ENCODE assay signal across 19 cellular contexts in the genomic region with DNA sequence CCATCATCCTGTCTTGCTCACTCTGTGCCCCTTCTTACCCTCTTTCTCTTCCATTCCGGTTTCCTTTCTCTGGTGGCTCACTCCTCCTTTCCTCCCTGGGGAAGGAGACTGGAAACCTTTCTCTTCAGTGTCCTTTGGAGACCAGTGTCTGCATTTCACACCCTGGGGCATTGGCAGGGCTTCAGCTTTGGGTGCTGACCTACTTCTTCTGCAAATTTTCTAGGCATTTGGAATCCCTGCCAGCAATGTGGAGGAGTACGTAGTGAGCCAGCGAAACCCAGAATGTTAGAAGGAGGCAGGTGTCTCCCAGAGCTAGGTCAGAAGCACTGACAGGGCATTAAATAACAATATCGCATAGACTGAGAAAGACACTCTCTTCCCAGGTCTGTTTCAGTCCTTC.
DNase-seq lines count a peak whose midpoint lies in the region; ATAC-seq and TF ChIP-seq lines count a peak whose summit lies in the region.
"Had no signal": no experiment of that assay in that cellular context is flagged by ENCODE, and none has a peak within 500 bp of the region (broad histone marks: within the 10 kb centered on the region; RNA-seq: fewer than 3 reads in every experiment).

No MANE protein-coding gene starts in this region.

- no peak overlapping the region for H3K27ac Mint-ChIP-seq in neural progenitor cell
- H3K27ac Mint-ChIP-seq in GM23338, result no peak overlapping the region
- H3K27ac Mint-ChIP-seq: CD4-positive, CD25-positive, alpha-beta regulatory T cell had no signal

- H3K36me3 Mint-ChIP-seq in neural progenitor cell (no peaks in the 10 kb centered on the region), GM23338 (ENCODE audit: low read depth) (peaks cover 3% of the 10 kb centered on the region; the same call in 1 of the 3 replicates)
- H3K36me3 Mint-ChIP-seq: CD4-positive, CD25-positive, alpha-beta regulatory T cell; CD8-positive, alpha-beta memory T cell had no signal

- TF ChIP-seq CTCF in neural progenitor cell (IDR thresholded peaks at IDR 0.05) (no peak), GM23338 (conservative IDR thresholded peaks at IDR 0.05; ENCODE audit: low read depth in 2 of 2) (no peak)

- H3K4me1 ChIP-seq in neural progenitor cell, result peaks cover 6% of the 10 kb centered on the region
- no peaks in the 10 kb centered on the region for H3K4me1 ChIP-seq in GM23338 (ENCODE audit: insufficient read depth)
- H3K4me1 ChIP-seq: BE2C had no signal

- H3K4me2 ChIP-seq in neural progenitor cell, result no peak overlapping the region
- no peak overlapping the region for H3K4me2 ChIP-seq in GM23338

- H3K27me3 Mint-ChIP-seq in neural progenitor cell (ENCODE audit: insufficient read depth, low read depth) (peaks cover 5% of the 10 kb centered on the region), GM23338 (ENCODE audit: insufficient read depth, low read depth, poor library complexity) (no peaks in the 10 kb centered on the region)

- H3F3A ChIP-seq in neural progenitor cell (ENCODE audit: low read depth) (no peaks in the 10 kb centered on the region), GM23338 (replicated peaks; ENCODE audit: low read depth) (no peaks in the 10 kb centered on the region)

- DNase-seq in cerebellum (ENCODE audit: low spot score), result peak; percentile 46
- no peak for DNase-seq in neural progenitor cell (ENCODE audit: low spot score)
- peak; percentile 38 for DNase-seq in retina
- DNase-seq in HuH-7 (ENCODE audit: low spot score), result no peak
- no peak for DNase-seq in DMS114 treated with DMSO at 0.1 percent for 48 hours (lab: John Stamatoyannopoulos, UW; ENCODE audit: unreplicated experiment)
- DNase-seq in GM23338 (ENCODE audit: low spot score), result no peak
- DNase-seq: ACHN; BE2C; CD4-positive, CD25-positive, alpha-beta regulatory T cell; CD8-positive, alpha-beta memory T cell; COR-L47; DMS 273 treated with DMSO at 0.1 percent for 48 hours; DMS79; GF-D8; GM23248; HCEC 1CT; KG1 had no signal

- H3K79me2 ChIP-seq in neural progenitor cell (ENCODE audit: low read depth), result no peaks in the 10 kb centered on the region
- no peaks in the 10 kb centered on the region for H3K79me2 ChIP-seq in GM23338 (replicated peaks; ENCODE audit: insufficient read depth)

- H3K27ac ChIP-seq in neural progenitor cell (no peak overlapping the region), GM23338 (ENCODE audit: low read depth) (no peak overlapping the region)
- H3K27ac ChIP-seq: GM23248 had no signal

- H3K9me3 Mint-ChIP-seq in neural progenitor cell (peaks cover 9% of the 10 kb centered on the region), GM23338 (peaks cover 13% of the 10 kb centered on the region)

- peak overlapping the region; percentile 6 for H2AFZ ChIP-seq in neural progenitor cell (replicated peaks)
- no peak overlapping the region for H2AFZ ChIP-seq in GM23338
- H2AFZ ChIP-seq: GM23248 had no signal

- H3K4me3 Mint-ChIP-seq in neural progenitor cell (no peak overlapping the region), GM23338 (no peak overlapping the region)
- H3K4me3 Mint-ChIP-seq: CD4-positive, CD25-positive, alpha-beta regulatory T cell; CD8-positive, alpha-beta memory T cell had no signal

- H3K36me3 ChIP-seq in neural progenitor cell (no peaks in the 10 kb centered on the region), GM23338 (ENCODE audit: insufficient read depth) (no peaks in the 10 kb centered on the region; the same call in 1 of the 2 replicates)
- H3K36me3 ChIP-seq: BE2C had no signal

- H3K9me2 ChIP-seq in GM23338 (ENCODE audit: insufficient read depth), result no peaks in the 10 kb centered on the region

- H3K4me1 Mint-ChIP-seq in neural progenitor cell (no peaks in the 10 kb centered on the region), GM23338 (no peaks in the 10 kb centered on the region)
- H3K4me1 Mint-ChIP-seq: CD4-positive, CD25-positive, alpha-beta regulatory T cell; CD8-positive, alpha-beta memory T cell had no signal

- H3K4me3 ChIP-seq in neural progenitor cell (no peak overlapping the region), GM23338 (no peak overlapping the region)
- H3K4me3 ChIP-seq: GM23248 had no signal

- H3K27me3 ChIP-seq in neural progenitor cell, result no peaks in the 10 kb centered on the region
- no peaks in the 10 kb centered on the region for H3K27me3 ChIP-seq in GM23338 (ENCODE audit: insufficient read depth)
- H3K27me3 ChIP-seq: BE2C had no signal

- H3K9ac ChIP-seq in neural progenitor cell, result no peak overlapping the region
- H3K9ac ChIP-seq: GM23248 had no signal

- H3K9me3 ChIP-seq in neural progenitor cell (ENCODE audit: low read depth), result no peaks in the 10 kb centered on the region
- H3K9me3 ChIP-seq: BE2C had no signal

- no peaks in the 10 kb centered on the region for H4K20me1 ChIP-seq in neural progenitor cell (ENCODE audit: low read depth)
- H4K20me1 ChIP-seq in GM23338 (replicated peaks; ENCODE audit: insufficient read depth), result no peaks in the 10 kb centered on the region

- ATAC-seq in GM23338 (no peak), GM18520 (IDR thresholded peaks at IDR 0.05; ENCODE audit: unreplicated experiment) (no peak)
- ATAC-seq: HepG2 had no signal

TF ChIP-seq in GM23338, 12 proteins besides CTCF, POLR2A, EP300 and RAD21 (continues in another document):
- TF ChIP-seq ETS1 (IDR thresholded peaks at IDR 0.05), result no peak
- no peak for TF ChIP-seq EZH2phosphoT487 (IDR thresholded peaks at IDR 0.05; ENCODE audit: unreplicated experiment)
- TF ChIP-seq ZNF331 (CRISPR knock-in tag; IDR thresholded peaks at IDR 0.05; ENCODE audit: low read depth), result no peak
- TF ChIP-seq JUNB (IDR thresholded peaks at IDR 0.05; ENCODE audit: unreplicated experiment), result no peak
- TF ChIP-seq, protein P1, sequence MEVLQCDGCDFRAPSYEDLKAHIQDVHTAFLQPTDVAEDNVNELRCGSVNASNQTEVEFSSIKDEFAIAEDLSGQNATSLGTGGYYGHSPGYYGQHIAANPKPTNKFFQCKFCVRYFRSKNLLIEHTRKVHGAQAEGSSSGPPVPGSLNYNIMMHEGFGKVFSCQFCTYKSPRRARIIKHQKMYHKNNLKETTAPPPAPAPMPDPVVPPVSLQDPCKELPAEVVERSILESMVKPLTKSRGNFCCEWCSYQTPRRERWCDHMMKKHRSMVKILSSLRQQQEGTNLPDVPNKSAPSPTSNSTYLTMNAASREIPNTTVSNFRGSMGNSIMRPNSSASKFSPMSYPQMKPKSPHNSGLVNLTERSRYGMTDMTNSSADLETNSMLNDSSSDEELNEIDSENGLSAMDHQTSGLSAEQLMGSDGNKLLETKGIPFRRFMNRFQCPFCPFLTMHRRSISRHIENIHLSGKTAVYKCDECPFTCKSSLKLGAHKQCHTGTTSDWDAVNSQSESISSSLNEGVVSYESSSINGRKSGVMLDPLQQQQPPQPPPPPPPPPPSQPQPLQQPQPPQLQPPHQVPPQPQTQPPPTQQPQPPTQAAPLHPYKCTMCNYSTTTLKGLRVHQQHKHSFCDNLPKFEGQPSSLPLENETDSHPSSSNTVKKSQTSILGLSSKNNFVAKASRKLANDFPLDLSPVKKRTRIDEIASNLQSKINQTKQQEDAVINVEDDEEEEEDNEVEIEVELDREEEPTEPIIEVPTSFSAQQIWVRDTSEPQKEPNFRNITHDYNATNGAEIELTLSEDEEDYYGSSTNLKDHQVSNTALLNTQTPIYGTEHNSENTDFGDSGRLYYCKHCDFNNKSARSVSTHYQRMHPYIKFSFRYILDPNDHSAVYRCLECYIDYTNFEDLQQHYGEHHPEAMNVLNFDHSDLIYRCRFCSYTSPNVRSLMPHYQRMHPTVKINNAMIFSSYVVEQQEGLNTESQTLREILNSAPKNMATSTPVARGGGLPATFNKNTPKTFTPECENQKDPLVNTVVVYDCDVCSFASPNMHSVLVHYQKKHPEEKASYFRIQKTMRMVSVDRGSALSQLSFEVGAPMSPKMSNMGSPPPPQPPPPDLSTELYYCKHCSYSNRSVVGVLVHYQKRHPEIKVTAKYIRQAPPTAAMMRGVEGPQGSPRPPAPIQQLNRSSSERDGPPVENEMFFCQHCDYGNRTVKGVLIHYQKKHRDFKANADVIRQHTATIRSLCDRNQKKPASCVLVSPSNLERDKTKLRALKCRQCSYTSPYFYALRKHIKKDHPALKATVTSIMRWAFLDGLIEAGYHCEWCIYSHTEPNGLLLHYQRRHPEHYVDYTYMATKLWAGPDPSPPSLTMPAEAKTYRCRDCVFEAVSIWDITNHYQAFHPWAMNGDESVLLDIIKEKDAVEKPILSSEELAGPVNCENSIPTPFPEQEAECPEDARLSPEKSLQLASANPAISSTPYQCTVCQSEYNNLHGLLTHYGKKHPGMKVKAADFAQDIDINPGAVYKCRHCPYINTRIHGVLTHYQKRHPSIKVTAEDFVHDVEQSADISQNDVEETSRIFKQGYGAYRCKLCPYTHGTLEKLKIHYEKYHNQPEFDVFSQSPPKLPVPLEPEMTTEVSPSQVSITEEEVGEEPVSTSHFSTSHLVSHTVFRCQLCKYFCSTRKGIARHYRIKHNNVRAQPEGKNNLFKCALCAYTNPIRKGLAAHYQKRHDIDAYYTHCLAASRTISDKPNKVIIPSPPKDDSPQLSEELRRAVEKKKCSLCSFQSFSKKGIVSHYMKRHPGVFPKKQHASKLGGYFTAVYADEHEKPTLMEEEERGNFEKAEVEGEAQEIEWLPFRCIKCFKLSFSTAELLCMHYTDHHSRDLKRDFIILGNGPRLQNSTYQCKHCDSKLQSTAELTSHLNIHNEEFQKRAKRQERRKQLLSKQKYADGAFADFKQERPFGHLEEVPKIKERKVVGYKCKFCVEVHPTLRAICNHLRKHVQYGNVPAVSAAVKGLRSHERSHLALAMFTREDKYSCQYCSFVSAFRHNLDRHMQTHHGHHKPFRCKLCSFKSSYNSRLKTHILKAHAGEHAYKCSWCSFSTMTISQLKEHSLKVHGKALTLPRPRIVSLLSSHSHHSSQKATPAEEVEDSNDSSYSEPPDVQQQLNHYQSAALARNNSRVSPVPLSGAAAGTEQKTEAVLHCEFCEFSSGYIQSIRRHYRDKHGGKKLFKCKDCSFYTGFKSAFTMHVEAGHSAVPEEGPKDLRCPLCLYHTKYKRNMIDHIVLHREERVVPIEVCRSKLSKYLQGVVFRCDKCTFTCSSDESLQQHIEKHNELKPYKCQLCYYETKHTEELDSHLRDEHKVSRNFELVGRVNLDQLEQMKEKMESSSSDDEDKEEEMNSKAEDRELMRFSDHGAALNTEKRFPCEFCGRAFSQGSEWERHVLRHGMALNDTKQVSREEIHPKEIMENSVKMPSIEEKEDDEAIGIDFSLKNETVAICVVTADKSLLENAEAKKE (CRISPR knock-in tag; IDR thresholded peaks at IDR 0.05), result no peak
- TF ChIP-seq CREB1 (CRISPR knock-in tag; IDR thresholded peaks at IDR 0.05; ENCODE audit: low read depth), result no peak
- no peak for TF ChIP-seq POLR2AphosphoS5 (IDR thresholded peaks at IDR 0.05; ENCODE audit: low read depth)

Comparison
In these comparisons a context has a peak if more than half of its experiments do, and no peak if none do; other contexts are left out.
1. DNase-seq: peak in cerebellum (single experiment) and retina (single experiment); none in neural progenitor cell (single experiment), HuH-7 (single experiment), DMS114 treated with DMSO at 0.1 percent for 48 hours (single experiment) and GM23338 (single experiment).